1 cellular context compared by ENCODE assay signal in the genomic region with DNA sequence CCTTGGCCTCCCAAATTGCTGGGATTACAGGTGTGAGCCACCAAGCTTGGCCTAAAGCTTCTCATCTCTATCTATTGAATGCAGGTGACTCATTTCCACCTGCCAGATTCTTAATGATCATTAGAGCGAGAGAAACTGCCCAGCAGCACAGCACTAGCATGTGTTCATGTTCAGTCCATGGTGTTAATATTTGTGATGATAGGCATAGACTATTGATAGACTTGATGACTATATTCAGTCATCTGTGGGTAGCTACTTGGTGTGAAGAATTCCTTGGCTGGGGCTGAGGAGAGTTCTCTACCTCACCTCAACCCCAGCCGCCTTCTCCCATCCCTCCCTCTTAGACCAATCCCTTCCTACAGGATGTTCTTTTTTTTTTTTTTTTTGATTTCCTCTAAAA.
TF ChIP-seq lines count a peak whose summit lies in the region.

No MANE protein-coding gene starts in this region.

TF ChIP-seq in SK-N-SH, 30 proteins besides CTCF, POLR2A, EP300 and RAD21 (continued from another document):
- TF ChIP-seq, protein P1, sequence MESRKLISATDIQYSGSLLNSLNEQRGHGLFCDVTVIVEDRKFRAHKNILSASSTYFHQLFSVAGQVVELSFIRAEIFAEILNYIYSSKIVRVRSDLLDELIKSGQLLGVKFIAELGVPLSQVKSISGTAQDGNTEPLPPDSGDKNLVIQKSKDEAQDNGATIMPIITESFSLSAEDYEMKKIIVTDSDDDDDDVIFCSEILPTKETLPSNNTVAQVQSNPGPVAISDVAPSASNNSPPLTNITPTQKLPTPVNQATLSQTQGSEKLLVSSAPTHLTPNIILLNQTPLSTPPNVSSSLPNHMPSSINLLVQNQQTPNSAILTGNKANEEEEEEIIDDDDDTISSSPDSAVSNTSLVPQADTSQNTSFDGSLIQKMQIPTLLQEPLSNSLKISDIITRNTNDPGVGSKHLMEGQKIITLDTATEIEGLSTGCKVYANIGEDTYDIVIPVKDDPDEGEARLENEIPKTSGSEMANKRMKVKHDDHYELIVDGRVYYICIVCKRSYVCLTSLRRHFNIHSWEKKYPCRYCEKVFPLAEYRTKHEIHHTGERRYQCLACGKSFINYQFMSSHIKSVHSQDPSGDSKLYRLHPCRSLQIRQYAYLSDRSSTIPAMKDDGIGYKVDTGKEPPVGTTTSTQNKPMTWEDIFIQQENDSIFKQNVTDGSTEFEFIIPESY (IDR thresholded peaks at IDR 0.05; ENCODE audit: borderline replicate concordance, low read depth): no peak
- no peak for TF ChIP-seq CHD2 (IDR thresholded peaks at IDR 0.05; ENCODE audit: low read length, partially characterized antibody)
- no peak for TF ChIP-seq YY1 (IDR thresholded peaks at IDR 0.05; ENCODE audit: low read depth)
- TF ChIP-seq SIN3A (IDR thresholded peaks at IDR 0.05; ENCODE audit: borderline replicate concordance, low read depth, low read length): no peak
- TF ChIP-seq GABPA (IDR thresholded peaks at IDR 0.05; ENCODE audit: low read depth): no peak
- no peak for TF ChIP-seq EZH2phosphoT487 (IDR thresholded peaks at IDR 0.05; ENCODE audit: borderline replicate concordance, low read depth)
- TF ChIP-seq, protein P2, sequence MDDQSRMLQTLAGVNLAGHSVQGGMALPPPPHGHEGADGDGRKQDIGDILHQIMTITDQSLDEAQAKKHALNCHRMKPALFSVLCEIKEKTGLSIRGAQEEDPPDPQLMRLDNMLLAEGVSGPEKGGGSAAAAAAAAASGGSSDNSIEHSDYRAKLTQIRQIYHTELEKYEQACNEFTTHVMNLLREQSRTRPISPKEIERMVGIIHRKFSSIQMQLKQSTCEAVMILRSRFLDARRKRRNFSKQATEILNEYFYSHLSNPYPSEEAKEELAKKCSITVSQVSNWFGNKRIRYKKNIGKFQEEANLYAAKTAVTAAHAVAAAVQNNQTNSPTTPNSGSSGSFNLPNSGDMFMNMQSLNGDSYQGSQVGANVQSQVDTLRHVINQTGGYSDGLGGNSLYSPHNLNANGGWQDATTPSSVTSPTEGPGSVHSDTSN (IDR thresholded peaks at IDR 0.05): no peak
